Comparison of ENCODE assay signal across 7 cellular contexts in genomic region chr20:59939879-59940128, GRCh38. TPM values are rescaled to one million over a fixed set of nuclear protein-coding genes. Genes with fewer than 3 reads are reported as not detected.
DNase-seq lines count a peak whose midpoint lies in the region; ATAC-seq and TF ChIP-seq lines count a peak whose summit lies in the region.

No MANE protein-coding gene starts in this region.

- TF ChIP-seq POLR2A in esophagus squamous epithelium (IDR thresholded peaks at IDR 0.05), result no peak

- H3K36me3 Mint-ChIP-seq in osteocyte (ENCODE audit: unreplicated experiment), result peaks cover 9% of the 10 kb centered on the region

- peaks cover 5 to 30% (median 6%) of the 10 kb centered on the region in 3 donors for H3K36me3 ChIP-seq in esophagus squamous epithelium

- intact Hi-C loops in esophagus squamous epithelium (cut with DNase I), result no loop called here

- H3K4me3 Mint-ChIP-seq in osteocyte (ENCODE audit: unreplicated experiment), result peak overlapping the region; percentile 95

- H3K4me1 Mint-ChIP-seq in osteocyte (ENCODE audit: unreplicated experiment), result peaks cover 51% of the 10 kb centered on the region

- H3K4me3 ChIP-seq in esophagus squamous epithelium, result peak overlapping the region; percentile 61 to 88 (median 77)

- DNase-seq in RKO (ENCODE audit: low spot score), result peak; percentile 35
- DNase-seq in esophagus squamous epithelium (lab: John Stamatoyannopoulos, UW), result no peak
- DNase-seq in osteocyte (ENCODE audit: extremely low spot score, unreplicated experiment), result no peak
- DNase-seq in GM19238 (ENCODE audit: insufficient read length, low spot score), result no peak
- DNase-seq in NCI-H2107 (lab: John Stamatoyannopoulos, UW), result no peak

- no peaks in the 10 kb centered on the region for H3K27me3 Mint-ChIP-seq in osteocyte (ENCODE audit: unreplicated experiment)

- peaks cover 28 to 67% (median 37%) of the 10 kb centered on the region in 3 donors for H3K4me1 ChIP-seq in esophagus squamous epithelium

- peak; percentile 31 for ATAC-seq in GM18867 (IDR thresholded peaks at IDR 0.05; ENCODE audit: unreplicated experiment)
- ATAC-seq in HG02678 (IDR thresholded peaks at IDR 0.05; ENCODE audit: unreplicated experiment), result peak; percentile 30

- no peaks in the 10 kb centered on the region for H3K9me3 Mint-ChIP-seq in osteocyte (ENCODE audit: unreplicated experiment)

- H3K27me3 ChIP-seq in esophagus squamous epithelium, result no peaks in the 10 kb centered on the region

- peak overlapping the region; percentile 91 to 96 (median 94) for H3K27ac ChIP-seq in esophagus squamous epithelium

- WGBS in esophagus squamous epithelium, 2 donors, result 0% methylated on average over 14 of the region's 24 CpGs; no CpG with 5 or more reads in 1 of the 2 donors

- H3K9me3 ChIP-seq in esophagus squamous epithelium, result no peaks in the 10 kb centered on the region

- H3K27ac Mint-ChIP-seq in osteocyte (ENCODE audit: unreplicated experiment), result peak overlapping the region; percentile 94

- TF ChIP-seq CTCF in esophagus squamous epithelium (IDR thresholded peaks at IDR 0.05), result no peak
- no peak for TF ChIP-seq CTCF in osteocyte (IDR thresholded peaks at IDR 0.05)

RNA-seq across cellular contexts. Expression of gene PPP1R3D, which starts 0.3 kb away (rescaled TPM):
- total RNA-seq in esophagus squamous epithelium (10 to 100 TPM in 3 of 4 donors, 1 to 10 TPM in 1; 8.4 to 14.7 (median 10.8) TPM), osteocyte (6.3 and 7.3 TPM in 2 replicates)

RNA-seq across cellular contexts. Expression of gene FAM217B, which starts 0.4 kb away (rescaled TPM):
- 1 to 10 TPM; 5.1 to 9.3 (median 6.4) TPM for total RNA-seq in esophagus squamous epithelium
- 16.7 and 17.7 TPM in 2 replicates for total RNA-seq in osteocyte

RNA-seq across cellular contexts. Expression of gene SYCP2, which starts 6.4 kb away (rescaled TPM):
- total RNA-seq in esophagus squamous epithelium (1 to 10 TPM in 3 of 4 donors, under 1 TPM in 1; 0.92 to 4.5 (median 1.8) TPM), osteocyte (1.7 and 2.1 TPM in 2 replicates)

RNA-seq across cellular contexts. Expression of gene CDH26, which starts 18.4 kb away (rescaled TPM):
- total RNA-seq in esophagus squamous epithelium (10 to 100 TPM in 1 of 4 donors, 1 to 10 TPM in 3; 2.5 to 10.3 (median 4.0) TPM), osteocyte (0.16 and 0.46 TPM in 2 replicates)
